8 cellular contexts compared by ENCODE assay signal in the genomic region with DNA sequence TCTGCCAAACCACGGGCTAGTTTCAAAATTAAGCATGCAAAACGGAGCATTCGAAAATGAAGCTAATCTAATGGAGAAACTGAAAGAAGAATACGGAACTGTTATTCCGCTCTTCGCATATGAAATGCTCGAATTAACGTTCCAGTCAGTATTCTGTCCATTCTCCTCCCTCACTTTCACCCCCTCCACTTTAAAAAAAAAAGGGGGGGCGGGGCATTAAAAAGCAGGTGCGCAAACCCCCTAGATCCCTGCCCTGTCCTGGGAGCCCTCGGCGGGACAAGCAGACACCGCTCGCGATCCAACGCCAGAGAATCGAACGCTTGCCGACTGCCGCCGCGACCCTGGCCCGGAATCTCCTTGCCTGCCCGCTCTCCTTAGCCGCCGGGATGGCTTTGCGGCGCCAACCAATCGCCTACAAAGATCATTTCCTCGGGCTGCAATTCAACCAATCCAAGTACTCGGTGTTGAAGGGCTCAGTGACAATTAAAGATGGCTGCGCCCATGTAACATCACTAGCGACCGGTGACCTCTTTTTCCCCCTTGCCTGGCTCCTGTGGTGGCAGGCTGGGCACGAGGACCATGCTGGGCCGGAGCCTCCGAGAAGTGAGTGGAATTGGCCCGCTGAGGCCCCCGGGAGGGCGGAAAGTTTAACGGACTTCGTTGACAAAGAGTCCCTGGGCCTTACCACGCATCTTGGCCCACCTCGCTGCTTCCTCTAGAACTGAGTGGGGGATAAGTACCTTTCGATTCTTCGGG. TPM values are rescaled to one million over a fixed set of nuclear protein-coding genes. Genes with fewer than 3 reads are reported as not detected.
A peak's percentile ranks its signal among the peaks of the same experiment; 100 is the strongest.
DNase-seq lines count a peak whose midpoint lies in the region; ATAC-seq, FAIRE-seq and TF ChIP-seq lines count a peak whose summit lies in the region.

A gene with protein sequence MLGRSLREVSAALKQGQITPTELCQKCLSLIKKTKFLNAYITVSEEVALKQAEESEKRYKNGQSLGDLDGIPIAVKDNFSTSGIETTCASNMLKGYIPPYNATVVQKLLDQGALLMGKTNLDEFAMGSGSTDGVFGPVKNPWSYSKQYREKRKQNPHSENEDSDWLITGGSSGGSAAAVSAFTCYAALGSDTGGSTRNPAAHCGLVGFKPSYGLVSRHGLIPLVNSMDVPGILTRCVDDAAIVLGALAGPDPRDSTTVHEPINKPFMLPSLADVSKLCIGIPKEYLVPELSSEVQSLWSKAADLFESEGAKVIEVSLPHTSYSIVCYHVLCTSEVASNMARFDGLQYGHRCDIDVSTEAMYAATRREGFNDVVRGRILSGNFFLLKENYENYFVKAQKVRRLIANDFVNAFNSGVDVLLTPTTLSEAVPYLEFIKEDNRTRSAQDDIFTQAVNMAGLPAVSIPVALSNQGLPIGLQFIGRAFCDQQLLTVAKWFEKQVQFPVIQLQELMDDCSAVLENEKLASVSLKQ (plus strand): TSS at position 476 of the 756 bp plus-strand sequence. CDS start 104 bp downstream, at position 580.
Gene RTN4IP1 (minus strand): TSS at position 396 of the 756 bp plus-strand sequence. CDS start 477 bp downstream, outside the sequence.

- H3K36me3 ChIP-seq in adrenal gland (replicated peaks in 1 of 2): no peaks in the 10 kb centered on the region
- no peaks in the 10 kb centered on the region for H3K36me3 ChIP-seq in heart left ventricle
- H3K36me3 ChIP-seq in upper lobe of left lung: no peaks in the 10 kb centered on the region

- intact Hi-C loops in adrenal gland (cut with DNase I) (no loop called here), heart left ventricle (cut with DNase I) (loop anchor here in 1 of 10 donors (10.0 kb wide), 1 partner anchor 346 kb away; the partner anchor contains the start of gene CD24), posterior cingulate gyrus (cut with DNase I) (no loop called here)

- no peaks in the 10 kb centered on the region for H3K27me3 ChIP-seq in adrenal gland
- no peaks in the 10 kb centered on the region for H3K27me3 ChIP-seq in heart left ventricle
- H3K27me3 ChIP-seq in upper lobe of left lung: no peaks in the 10 kb centered on the region

- peak; percentile 95 for FAIRE-seq in GM12892 (lab: Jason Lieb, UNC)

- ATAC-seq in HG02798 (IDR thresholded peaks at IDR 0.05; ENCODE audit: poor library complexity, unreplicated experiment): peak; percentile 88
- peak; percentile 99 to 100 (median 100) for ATAC-seq in heart left ventricle
- ATAC-seq in upper lobe of left lung (ENCODE audit: low FRiP score in 2 of 2): peak; percentile 97 to 100

- peak; percentile 72; the same call in 1 of the 2 replicates for TF ChIP-seq POLR2A in GM12892 (IDR thresholded peaks at IDR 0.05; ENCODE audit: low read depth, low read length)
- peak in 1 of 2 donors; percentile 72 for TF ChIP-seq POLR2A in adrenal gland (IDR thresholded peaks at IDR 0.05)
- TF ChIP-seq POLR2A in heart left ventricle (IDR thresholded peaks at IDR 0.05): no peak
- peak in 1 of 4 donors; percentile 64 for TF ChIP-seq POLR2A in upper lobe of left lung (IDR thresholded peaks at IDR 0.05)

- TF ChIP-seq CTCF in adrenal gland (IDR thresholded peaks at IDR 0.05) (no peak), heart left ventricle (IDR thresholded peaks at IDR 0.05) (no peak), upper lobe of left lung (IDR thresholded peaks at IDR 0.05) (no peak)

- H3K9me3 ChIP-seq in adrenal gland (replicated peaks in 1 of 3): no peaks in the 10 kb centered on the region
- no peaks in the 10 kb centered on the region for H3K9me3 ChIP-seq in heart left ventricle
- H3K9me3 ChIP-seq in upper lobe of left lung: no peaks in the 10 kb centered on the region

- DNase-seq in GM12892 (ENCODE audit: insufficient read length): peak; percentile 81
- peak; percentile 73 for DNase-seq in NCI-H1417 treated with DMSO at 0.1 percent for 48 hours (lab: John Stamatoyannopoulos, UW)
- peak; percentile 79 for DNase-seq in T follicular helper cell (ENCODE audit: low read depth)
- peak; percentile 87 to 97 (median 90) for DNase-seq in adrenal gland
- peak; percentile 85 to 90 (median 88) for DNase-seq in heart left ventricle
- peak; percentile 75 to 96 (median 84) for DNase-seq in posterior cingulate gyrus
- peak; percentile 84 to 91 for DNase-seq in upper lobe of left lung

- 0% methylated on average over 36 to 46 of the region's 46 CpGs for WGBS in adrenal gland, 4 donors
- 0 to 1% (median 1%) methylated on average over 38 to 46 of the region's 46 CpGs for WGBS in heart left ventricle, 4 donors
- WGBS in upper lobe of left lung, 2 donors: 0 to 1% methylated on average over 38 to 46 of the region's 46 CpGs

- H3K4me3 ChIP-seq in adrenal gland (peak within 1 kb of the TSS; percentile 67 to 88 (median 78)), heart left ventricle (peak within 1 kb of the TSS; percentile 61 to 97 (median 90)), upper lobe of left lung (peak within 1 kb of the TSS; percentile 63 to 83 (median 70))

- H3K4me1 ChIP-seq in adrenal gland (replicated peaks in 1 of 2) (peaks cover 7 to 27% of the 10 kb centered on the region in 2 donors), heart left ventricle (peaks cover 0 to 30% (median 14%) of the 10 kb centered on the region in 12 donors), upper lobe of left lung (peaks cover 8 to 21% (median 16%) of the 10 kb centered on the region in 4 donors)

- no peak for TF ChIP-seq EP300 in upper lobe of left lung (IDR thresholded peaks at IDR 0.05)

- peak within 1 kb of the TSS; percentile 43 to 90 (median 81) for H3K27ac ChIP-seq in adrenal gland
- peak within 1 kb of the TSS in 11 of 12 donors; percentile 68 to 90 (median 80) for H3K27ac ChIP-seq in heart left ventricle
- H3K27ac ChIP-seq in upper lobe of left lung: peak within 1 kb of the TSS; percentile 75 to 85 (median 82)

RNA-seq across cellular contexts. Expression of the first gene that starts in this region (rescaled TPM):
- polyA plus RNA-seq in GM12892 (2012; ENCODE audit: missing spikeins): 10.5 TPM
- 10 to 100 TPM in 5 of 8 donors, 1 to 10 TPM in 3; 8.5 to 12.7 (median 11.0) TPM for total RNA-seq in adrenal gland
- polyA plus RNA-seq in adrenal gland: 10 to 100 TPM in 1 of 3 donors, 1 to 10 TPM in 2; 4.8 to 17.5 (median 5.6) TPM
- 10 to 100 TPM in 7 of 9 donors, 1 to 10 TPM in 2; 8.6 to 18.9 (median 14.4) TPM for total RNA-seq in heart left ventricle
- 10 to 100 TPM; 11.2 to 15.2 TPM for polyA plus RNA-seq in heart left ventricle
- 1 to 10 TPM; 3.9 to 9.5 (median 7.7) TPM for total RNA-seq in upper lobe of left lung

RNA-seq across cellular contexts. Expression of gene RTN4IP1, which starts in this region (rescaled TPM):
- 7.3 TPM for polyA plus RNA-seq in GM12892 (2012; ENCODE audit: missing spikeins)
- 1 to 10 TPM; 1.6 to 10.0 (median 7.4) TPM for total RNA-seq in adrenal gland
- 1 to 10 TPM; 6.0 to 8.8 (median 6.5) TPM for polyA plus RNA-seq in adrenal gland
- total RNA-seq in heart left ventricle: 10 to 100 TPM in 8 of 9 donors, 1 to 10 TPM in 1; 6.9 to 21.8 (median 13.6) TPM
- polyA plus RNA-seq in heart left ventricle: 10 to 100 TPM; 11.8 to 23.3 TPM
- 1 to 10 TPM; 1.6 to 5.9 (median 4.3) TPM for total RNA-seq in upper lobe of left lung

Comparison
In these comparisons a context has a peak if more than half of its experiments do, and no peak if none do; other contexts are left out.
1. Peak in every context shown above with its lines: DNase-seq, ATAC-seq, H3K4me3 ChIP-seq and H3K27ac ChIP-seq.